In genomic region chr1:31423418-31423947, GRCh38 we compare ENCODE assay signal across 8 cellular contexts.
DNase-seq lines count a peak whose midpoint lies in the region; ATAC-seq and TF ChIP-seq lines count a peak whose summit lies in the region.

No MANE protein-coding gene starts in this region.

- H3K4me1 ChIP-seq in BLaER1, result peaks cover 59% of the 10 kb centered on the region

- ATAC-seq in HG02885 (IDR thresholded peaks at IDR 0.05; ENCODE audit: poor library complexity, unreplicated experiment), result peak; percentile 77

- peak overlapping the region; percentile 53 for H3K4me3 ChIP-seq in BLaER1

- peak; percentile 54 for TF ChIP-seq POLR2A in GM18951 (IDR thresholded peaks at IDR 0.05; ENCODE audit: extremely low read depth, insufficient read depth, insufficient read length)

- peak overlapping the region; percentile 95 for H3K4me2 ChIP-seq in BLaER1

- H3K27ac ChIP-seq in BLaER1, result peak overlapping the region; percentile 87

- H3K9ac ChIP-seq in BLaER1, result peak overlapping the region; percentile 78

- H3K36me3 ChIP-seq in BLaER1, result no peaks in the 10 kb centered on the region

- no peaks in the 10 kb centered on the region for H3K27me3 ChIP-seq in BLaER1

- no peaks in the 10 kb centered on the region for H3K9me3 ChIP-seq in BLaER1

- no peak for TF ChIP-seq CTCF in GM13976 (IDR thresholded peaks at IDR 0.05; ENCODE audit: borderline replicate concordance, control extremely low read depth, extremely low read depth, insufficient read depth, missing control alignments)

- in situ Hi-C loops in GM18951 (cut with MboI; ENCODE audit: low sequenced_read_pairs, unreplicated experiment) (loop anchor here (10.0 kb wide), 1 partner anchor 121 kb away; no protein-coding TSS in a partner anchor), GM13976 (cut with MboI; ENCODE audit: low sequenced_read_pairs, unreplicated experiment) (loop anchor here (10.0 kb wide), 1 partner anchor 121 kb away; no protein-coding TSS in a partner anchor)

- DNase-seq in NCI-H2171 (lab: John Stamatoyannopoulos, UW), result peak; percentile 68
- no peak for DNase-seq in activated gamma-delta T cell treated with Interleukin-2 at 50 U/mL for 16 hours
- DNase-seq in C1 segment of cervical spinal cord (lab: John Stamatoyannopoulos, UW), result no peak
- DNase-seq in midbrain (lab: John Stamatoyannopoulos, UW), result no peak
- DNase-seq in GM13976 (ENCODE audit: low spot score), result no peak

- H4K20me1 ChIP-seq in BLaER1, result no peaks in the 10 kb centered on the region
